Comparison of ENCODE assay signal across 9 cellular contexts in the genomic region with DNA sequence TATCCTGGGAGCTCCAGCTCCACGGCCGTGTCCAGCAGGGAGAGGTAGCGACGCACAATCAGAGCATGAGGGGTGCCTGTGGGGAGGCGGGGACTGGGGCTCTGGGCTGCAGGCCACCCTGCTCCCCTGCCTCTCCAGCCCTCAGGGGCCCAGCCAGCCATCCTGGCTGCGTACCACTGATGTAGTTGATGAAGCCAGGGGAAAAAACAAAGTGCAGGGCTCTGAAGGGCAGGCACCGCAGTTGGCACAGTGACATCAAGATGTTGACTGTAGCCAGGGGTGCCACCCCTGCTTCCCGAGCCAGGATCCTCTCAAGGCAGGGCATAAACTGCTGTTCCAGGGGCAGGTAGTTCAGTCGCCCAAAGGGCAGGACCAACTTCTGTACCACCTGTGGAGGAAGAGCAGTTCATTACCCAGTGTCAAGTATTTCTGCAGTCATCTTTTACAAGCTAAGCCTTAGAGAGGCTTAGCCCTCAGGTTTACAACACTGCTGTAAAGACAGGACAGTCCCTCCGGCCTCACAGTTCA. TPM values are rescaled to one million over a fixed set of nuclear protein-coding genes. Genes with fewer than 3 reads are reported as not detected.
A peak's percentile ranks its signal among the peaks of the same experiment; 100 is the strongest.
DNase-seq lines count a peak whose midpoint lies in the region; ATAC-seq and TF ChIP-seq lines count a peak whose summit lies in the region.
"Had no signal": no experiment of that assay in that cellular context is flagged by ENCODE, and none has a peak within 500 bp of the region (broad histone marks: within the 10 kb centered on the region; RNA-seq: fewer than 3 reads in every experiment).

No MANE protein-coding gene starts in this region.

- no peaks in the 10 kb centered on the region for H3K9me3 Mint-ChIP-seq in activated CD4-positive, alpha-beta T cell treated with anti-CD3 and anti-CD28 coated beads, Interleukin-2, amount 10 ng/mL, durations not matched to agents 24 days and 14 days
- no peaks in the 10 kb centered on the region for H3K9me3 Mint-ChIP-seq in endothelial cell (ENCODE audit: unreplicated experiment)
- no peaks in the 10 kb centered on the region for H3K9me3 Mint-ChIP-seq in progenitor cell of endocrine pancreas (ENCODE audit: low read depth)

- H3K4me3 Mint-ChIP-seq in activated CD4-positive, alpha-beta T cell treated with anti-CD3 and anti-CD28 coated beads, Interleukin-2, amount 10 ng/mL, durations not matched to agents 24 days and 14 days: peak overlapping the region; percentile 68
- peak overlapping the region; percentile 76 for H3K4me3 Mint-ChIP-seq in endothelial cell (ENCODE audit: unreplicated experiment)
- H3K4me3 Mint-ChIP-seq in progenitor cell of endocrine pancreas (ENCODE audit: low read depth): peak overlapping the region; percentile 49

- ATAC-seq in HG03095 (IDR thresholded peaks at IDR 0.05; ENCODE audit: unreplicated experiment): no peak
- no peak for ATAC-seq in HG03039 (IDR thresholded peaks at IDR 0.05; ENCODE audit: unreplicated experiment)
- ATAC-seq in GM21529 (IDR thresholded peaks at IDR 0.05; ENCODE audit: unreplicated experiment): no peak

- peaks cover 32% of the 10 kb centered on the region for H3K36me3 Mint-ChIP-seq in activated CD4-positive, alpha-beta T cell treated with anti-CD3 and anti-CD28 coated beads, Interleukin-2, amount 10 ng/mL, durations not matched to agents 24 days and 14 days (ENCODE audit: low read depth)
- H3K36me3 Mint-ChIP-seq in endothelial cell (ENCODE audit: low read depth, unreplicated experiment): peaks cover 24% of the 10 kb centered on the region
- H3K36me3 Mint-ChIP-seq in progenitor cell of endocrine pancreas (ENCODE audit: insufficient read depth): peaks cover 8% of the 10 kb centered on the region

- DNase-seq in activated CD4-positive, alpha-beta T cell treated with anti-CD3 and anti-CD28 coated beads, Interleukin-2, amount 10 ng/mL, durations not matched to agents 24 days and 14 days: no peak
- no peak for DNase-seq in activated CD4-positive, alpha-beta T cell treated with anti-CD3 and anti-CD28 coated beads, Interleukin-2, amount 50 U/mL, for 4 hours
- DNase-seq in endothelial cell (ENCODE audit: low spot score): no peak
- no peak for DNase-seq in progenitor cell of endocrine pancreas (ENCODE audit: low spot score, unreplicated experiment)
- DNase-seq: amygdala had no signal

- no peaks in the 10 kb centered on the region for H3K27me3 Mint-ChIP-seq in activated CD4-positive, alpha-beta T cell treated with anti-CD3 and anti-CD28 coated beads, Interleukin-2, amount 10 ng/mL, durations not matched to agents 24 days and 14 days
- H3K27me3 Mint-ChIP-seq in endothelial cell (ENCODE audit: unreplicated experiment) (peaks cover 20% of the 10 kb centered on the region), progenitor cell of endocrine pancreas (no peaks in the 10 kb centered on the region)

- H3K4me1 Mint-ChIP-seq in activated CD4-positive, alpha-beta T cell treated with anti-CD3 and anti-CD28 coated beads, Interleukin-2, amount 10 ng/mL, durations not matched to agents 24 days and 14 days: peaks cover 17% of the 10 kb centered on the region
- H3K4me1 Mint-ChIP-seq in endothelial cell (ENCODE audit: unreplicated experiment) (peaks cover 16% of the 10 kb centered on the region), progenitor cell of endocrine pancreas (ENCODE audit: low read depth) (peaks cover 10% of the 10 kb centered on the region)

- TF ChIP-seq CTCF in endothelial cell (IDR thresholded peaks at IDR 0.05; ENCODE audit: unreplicated experiment) (no peak), progenitor cell of endocrine pancreas (IDR thresholded peaks at IDR 0.05; ENCODE audit: unreplicated experiment) (no peak)

- H3K27ac Mint-ChIP-seq in activated CD4-positive, alpha-beta T cell treated with anti-CD3 and anti-CD28 coated beads, Interleukin-2, amount 10 ng/mL, durations not matched to agents 24 days and 14 days: peak overlapping the region; percentile 78
- H3K27ac Mint-ChIP-seq in endothelial cell (ENCODE audit: unreplicated experiment) (peak overlapping the region; percentile 11), progenitor cell of endocrine pancreas (no peak overlapping the region)

- intact Hi-C loops in activated CD4-positive, alpha-beta T cell treated with anti-CD3 and anti-CD28 coated beads, Interleukin-2, amount 10 ng/mL, durations not matched to agents 24 days and 14 days (cut with micrococcal nuclease): no loop called here

TF ChIP-seq in PFSK-1, 5 proteins besides CTCF, POLR2A, EP300 and RAD21:
- TF ChIP-seq POLR2AphosphoS5 (IDR thresholded peaks at IDR 0.05; ENCODE audit: low read depth, low read length) (0 out of 2 replicates have a peak, but pooled peaks have one; percentile 15), FOXP2 (optimal IDR thresholded peaks at IDR 0.05; ENCODE audit: borderline replicate concordance, extremely low read depth, extremely low read length, insufficient read depth) (no peak)

RNA-seq across cellular contexts. Expression of a gene that starts 2.8 kb away (rescaled TPM):
- 90.8 and 92.3 TPM in 2 replicates for total RNA-seq in activated CD4-positive, alpha-beta T cell treated with anti-CD3 and anti-CD28 coated beads, Interleukin-2, amount 10 ng/mL, durations not matched to agents 24 days and 14 days
- polyA plus RNA-seq in PFSK-1 (2012; ENCODE audit: insufficient read length, low read depth): 102 TPM
- total RNA-seq in endothelial cell (ENCODE audit: unreplicated experiment) (68.0 TPM), progenitor cell of endocrine pancreas (75.0 and 81.9 TPM in 2 replicates)

RNA-seq across cellular contexts. Expression of a gene that starts 5.5 kb away (rescaled TPM):
- total RNA-seq in activated CD4-positive, alpha-beta T cell treated with anti-CD3 and anti-CD28 coated beads, Interleukin-2, amount 10 ng/mL, durations not matched to agents 24 days and 14 days: 53.8 and 59.2 TPM in 2 replicates
- 132 TPM for polyA plus RNA-seq in PFSK-1 (2012; ENCODE audit: insufficient read length, low read depth)
- 40.8 TPM for total RNA-seq in endothelial cell (ENCODE audit: unreplicated experiment)
- total RNA-seq in progenitor cell of endocrine pancreas: 40.4 and 48.6 TPM in 2 replicates

RNA-seq across cellular contexts. Expression of a gene that starts 8.5 kb away (rescaled TPM):
- total RNA-seq in activated CD4-positive, alpha-beta T cell treated with anti-CD3 and anti-CD28 coated beads, Interleukin-2, amount 10 ng/mL, durations not matched to agents 24 days and 14 days: 54.3 and 60.0 TPM in 2 replicates
- polyA plus RNA-seq in PFSK-1 (2012; ENCODE audit: insufficient read length, low read depth): 148 TPM
- total RNA-seq in endothelial cell (ENCODE audit: unreplicated experiment): 206 TPM
- 112 and 114 TPM in 2 replicates for total RNA-seq in progenitor cell of endocrine pancreas

RNA-seq across cellular contexts. Expression of a gene that starts 18.4 kb away (rescaled TPM):
- 115 and 127 TPM in 2 replicates for total RNA-seq in activated CD4-positive, alpha-beta T cell treated with anti-CD3 and anti-CD28 coated beads, Interleukin-2, amount 10 ng/mL, durations not matched to agents 24 days and 14 days
- 330 TPM for polyA plus RNA-seq in PFSK-1 (2012; ENCODE audit: insufficient read length, low read depth)
- 115 TPM for total RNA-seq in endothelial cell (ENCODE audit: unreplicated experiment)
- 208 and 213 TPM in 2 replicates for total RNA-seq in progenitor cell of endocrine pancreas

RNA-seq across cellular contexts. Expression of a gene that starts 20.1 kb away (rescaled TPM):
- total RNA-seq in activated CD4-positive, alpha-beta T cell treated with anti-CD3 and anti-CD28 coated beads, Interleukin-2, amount 10 ng/mL, durations not matched to agents 24 days and 14 days: 26.5 and 26.8 TPM in 2 replicates
- polyA plus RNA-seq in PFSK-1 (2012; ENCODE audit: insufficient read length, low read depth): 44.6 TPM
- total RNA-seq in endothelial cell (ENCODE audit: unreplicated experiment) (26.7 TPM), progenitor cell of endocrine pancreas (22.6 and 24.9 TPM in 2 replicates)
